Comparison of ENCODE assay signal across 13 cellular contexts in genomic region chr2:111200333-111200879, GRCh38.
A peak's percentile ranks its signal among the peaks of the same experiment; 100 is the strongest.
DNase-seq lines count a peak whose midpoint lies in the region; ATAC-seq, FAIRE-seq and TF ChIP-seq lines count a peak whose summit lies in the region.
"Had no signal": no experiment of that assay in that cellular context is flagged by ENCODE, and none has a peak within 500 bp of the region (broad histone marks: within the 10 kb centered on the region; RNA-seq: fewer than 3 reads in every experiment).

No MANE protein-coding gene starts in this region.

- H3K79me2 ChIP-seq in astrocyte (ENCODE audit: insufficient read depth, low read length): no peaks in the 10 kb centered on the region

- H3K4me1 ChIP-seq in astrocyte (ENCODE audit: insufficient read depth, low read length) (peaks cover 14% of the 10 kb centered on the region), breast epithelium (no peaks in the 10 kb centered on the region)
- H3K4me1 ChIP-seq: colonic mucosa had no signal

- no peaks in the 10 kb centered on the region for H3K9me3 ChIP-seq in astrocyte (ENCODE audit: insufficient read depth, low read depth, low read length)
- H3K9me3 ChIP-seq in breast epithelium: no peaks in the 10 kb centered on the region
- H3K9me3 ChIP-seq: colonic mucosa had no signal

- no peak for DNase-seq in activated naive CD8-positive, alpha-beta T cell treated with anti-CD3 and anti-CD28 coated beads, Interleukin-2, amount 50 U/mL, for 24 hours
- DNase-seq in activated naive CD8-positive, alpha-beta T cell treated with anti-CD3 and anti-CD28 coated beads for 36 hours: no peak
- peak; percentile 7 for DNase-seq in NCI-H2227 treated with DMSO at 0.1 percent for 48 hours (lab: John Stamatoyannopoulos, UW)
- DNase-seq in astrocyte (ENCODE audit: low read depth): no peak
- peak; percentile 40 for DNase-seq in ureter (ENCODE audit: low spot score)
- DNase-seq in breast epithelium (ENCODE audit: low spot score in 2 of 2): no peak
- DNase-seq in cerebellum (ENCODE audit: low spot score): no peak
- DNase-seq: activated CD4-positive, CD25-positive, alpha-beta regulatory T cell; activated T-cell treated with anti-CD3 and anti-CD28 coated beads for 4 hours; colonic mucosa; right cardiac atrium had no signal

- H3K27ac Mint-ChIP-seq in activated naive CD8-positive, alpha-beta T cell treated with anti-CD3 and anti-CD28 coated beads, Interleukin-2, amount 50 U/mL, for 24 hours: no peak overlapping the region
- H3K27ac Mint-ChIP-seq in activated naive CD8-positive, alpha-beta T cell treated with anti-CD3 and anti-CD28 coated beads for 36 hours: no peak overlapping the region
- H3K27ac Mint-ChIP-seq in astrocyte (ENCODE audit: unreplicated experiment): peak overlapping the region; percentile 41
- H3K27ac Mint-ChIP-seq: nephron had no signal

- intact Hi-C loops in breast epithelium (cut with DNase I; ENCODE audit: low total_unique reads): no loop called here

- TF ChIP-seq CTCF in astrocyte (IDR thresholded peaks at IDR 0.05; ENCODE audit: insufficient read depth, low read depth, low read length) (no peak), breast epithelium (IDR thresholded peaks at IDR 0.05) (no peak)

- no peak overlapping the region for H3K4me3 ChIP-seq in astrocyte (ENCODE audit: insufficient read depth, low read depth, low read length)
- no peak overlapping the region for H3K4me3 ChIP-seq in breast epithelium
- H3K4me3 ChIP-seq: colonic mucosa had no signal

- H4K20me1 ChIP-seq in astrocyte (ENCODE audit: insufficient read depth, low read length): no peaks in the 10 kb centered on the region

- no peaks in the 10 kb centered on the region for H3K36me3 ChIP-seq in astrocyte (ENCODE audit: insufficient read depth, low read length)
- no peaks in the 10 kb centered on the region for H3K36me3 ChIP-seq in breast epithelium
- H3K36me3 ChIP-seq: colonic mucosa had no signal

- H3K9me3 Mint-ChIP-seq in activated naive CD8-positive, alpha-beta T cell treated with anti-CD3 and anti-CD28 coated beads, Interleukin-2, amount 50 U/mL, for 24 hours: no peaks in the 10 kb centered on the region
- no peaks in the 10 kb centered on the region for H3K9me3 Mint-ChIP-seq in activated naive CD8-positive, alpha-beta T cell treated with anti-CD3 and anti-CD28 coated beads for 36 hours
- peaks cover 2% of the 10 kb centered on the region for H3K9me3 Mint-ChIP-seq in astrocyte (ENCODE audit: unreplicated experiment)
- H3K9me3 Mint-ChIP-seq: nephron had no signal

- H3K27me3 ChIP-seq in astrocyte (ENCODE audit: insufficient read depth, low read length): no peaks in the 10 kb centered on the region
- H3K27me3 ChIP-seq in breast epithelium: no peaks in the 10 kb centered on the region
- H3K27me3 ChIP-seq: colonic mucosa had no signal

- no peak overlapping the region for H3K4me2 ChIP-seq in astrocyte (ENCODE audit: low read length)

- peaks cover 7% of the 10 kb centered on the region for H3K4me1 Mint-ChIP-seq in activated naive CD8-positive, alpha-beta T cell treated with anti-CD3 and anti-CD28 coated beads, Interleukin-2, amount 50 U/mL, for 24 hours
- peaks cover 3% of the 10 kb centered on the region for H3K4me1 Mint-ChIP-seq in activated naive CD8-positive, alpha-beta T cell treated with anti-CD3 and anti-CD28 coated beads for 36 hours
- peaks cover 10% of the 10 kb centered on the region for H3K4me1 Mint-ChIP-seq in astrocyte (ENCODE audit: low read depth, unreplicated experiment)

- no peak for FAIRE-seq in astrocyte (lab: Jason Lieb, UNC)

- no peak overlapping the region for H3K4me3 Mint-ChIP-seq in activated naive CD8-positive, alpha-beta T cell treated with anti-CD3 and anti-CD28 coated beads, Interleukin-2, amount 50 U/mL, for 24 hours
- no peak overlapping the region for H3K4me3 Mint-ChIP-seq in activated naive CD8-positive, alpha-beta T cell treated with anti-CD3 and anti-CD28 coated beads for 36 hours
- H3K4me3 Mint-ChIP-seq in astrocyte (ENCODE audit: unreplicated experiment): no peak overlapping the region
- H3K4me3 Mint-ChIP-seq: nephron had no signal

- H2AFZ ChIP-seq in astrocyte (ENCODE audit: low read depth, low read length): no peak overlapping the region

- H3K27ac ChIP-seq in astrocyte (ENCODE audit: low read depth, low read length) (no peak overlapping the region), breast epithelium (no peak overlapping the region)
- H3K27ac ChIP-seq: colonic mucosa had no signal

- peak; percentile 33 for ATAC-seq in activated naive CD8-positive, alpha-beta T cell treated with anti-CD3 and anti-CD28 coated beads, Interleukin-2, amount 50 U/mL, for 24 hours
- ATAC-seq in HG03097 (IDR thresholded peaks at IDR 0.05; ENCODE audit: low FRiP score, unreplicated experiment): no peak

- no peaks in the 10 kb centered on the region for H3K36me3 Mint-ChIP-seq in activated naive CD8-positive, alpha-beta T cell treated with anti-CD3 and anti-CD28 coated beads, Interleukin-2, amount 50 U/mL, for 24 hours (ENCODE audit: low read depth)
- no peaks in the 10 kb centered on the region for H3K36me3 Mint-ChIP-seq in activated naive CD8-positive, alpha-beta T cell treated with anti-CD3 and anti-CD28 coated beads for 36 hours
- peaks cover 7% of the 10 kb centered on the region for H3K36me3 Mint-ChIP-seq in astrocyte (ENCODE audit: low read depth, unreplicated experiment)

- H3K27me3 Mint-ChIP-seq in activated naive CD8-positive, alpha-beta T cell treated with anti-CD3 and anti-CD28 coated beads, Interleukin-2, amount 50 U/mL, for 24 hours: peaks cover 11% of the 10 kb centered on the region
- peaks cover 3% of the 10 kb centered on the region for H3K27me3 Mint-ChIP-seq in activated naive CD8-positive, alpha-beta T cell treated with anti-CD3 and anti-CD28 coated beads for 36 hours
- peaks cover 3% of the 10 kb centered on the region for H3K27me3 Mint-ChIP-seq in astrocyte (ENCODE audit: low read depth, unreplicated experiment)

- TF ChIP-seq POLR2A in breast epithelium (IDR thresholded peaks at IDR 0.05): no peak

- no peak overlapping the region for H3K9ac ChIP-seq in astrocyte (ENCODE audit: low read length)

Comparison
In these comparisons a context has a peak if more than half of its experiments do, and no peak if none do; other contexts are left out.
1. DNase-seq: peak in NCI-H2227 treated with DMSO at 0.1 percent for 48 hours (single experiment) and ureter (single experiment); none in activated naive CD8-positive, alpha-beta T cell treated with anti-CD3 and anti-CD28 coated beads, Interleukin-2, amount 50 U/mL, for 24 hours (single experiment), activated naive CD8-positive, alpha-beta T cell treated with anti-CD3 and anti-CD28 coated beads for 36 hours (single experiment), astrocyte (single experiment), breast epithelium (0 of 2) and cerebellum (single experiment).